8 cellular contexts compared by ENCODE assay signal in the genomic region with DNA sequence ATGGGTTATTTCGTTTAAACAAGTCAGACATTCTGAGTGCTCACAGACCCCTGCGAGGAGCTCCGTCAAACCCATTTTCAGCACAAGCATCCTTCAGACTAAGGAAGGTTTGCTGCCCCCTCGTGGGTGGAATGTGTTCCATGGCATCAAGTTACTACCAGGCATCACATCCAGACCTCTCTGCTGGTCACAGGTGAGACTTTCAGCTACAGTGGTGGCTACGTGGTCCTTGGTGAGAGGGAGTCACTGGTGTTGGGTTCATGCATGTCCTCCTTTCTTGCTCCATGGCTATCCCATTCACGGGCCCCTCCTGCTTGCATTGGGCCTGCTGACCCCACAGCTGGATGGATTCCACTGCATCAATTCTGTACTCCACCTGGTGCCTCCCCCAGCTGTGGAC. TPM values are rescaled to one million over a fixed set of nuclear protein-coding genes. Genes with fewer than 3 reads are reported as not detected.
A peak's percentile ranks its signal among the peaks of the same experiment; 100 is the strongest.
DNase-seq lines count a peak whose midpoint lies in the region; ATAC-seq and TF ChIP-seq lines count a peak whose summit lies in the region.

No MANE protein-coding gene starts in this region.

- H3K9me3 ChIP-seq in endodermal cell (ENCODE audit: control insufficient read depth, low read length) (no peaks in the 10 kb centered on the region), mucosa of descending colon (no peaks in the 10 kb centered on the region)

- peaks cover 22% of the 10 kb centered on the region for H3K27me3 ChIP-seq in endodermal cell (ENCODE audit: control insufficient read depth, insufficient read depth, low read length, poor library complexity, severe bottlenecking)

- no peak overlapping the region for H3K27ac Mint-ChIP-seq in activated CD4-positive, alpha-beta memory T cell treated with anti-CD3 and anti-CD28 coated beads, Interleukin-2, amount 10 ng/mL, durations not matched to agents 7 days and 5 days
- H3K27ac Mint-ChIP-seq in endodermal cell: no peak overlapping the region

- H3K4me3 ChIP-seq in endodermal cell (ENCODE audit: low read length) (no peak overlapping the region), mucosa of descending colon (no peak overlapping the region)

- peaks cover 36% of the 10 kb centered on the region for H3K27me3 Mint-ChIP-seq in activated CD4-positive, alpha-beta memory T cell treated with anti-CD3 and anti-CD28 coated beads, Interleukin-2, amount 10 ng/mL, durations not matched to agents 7 days and 5 days
- peaks cover 27% of the 10 kb centered on the region for H3K27me3 Mint-ChIP-seq in endodermal cell (ENCODE audit: insufficient read depth)

- no peak overlapping the region for H3K9ac ChIP-seq in endodermal cell (ENCODE audit: extremely low read depth, low read length, poor library complexity, severe bottlenecking)

- H3K36me3 Mint-ChIP-seq in activated CD4-positive, alpha-beta memory T cell treated with anti-CD3 and anti-CD28 coated beads, Interleukin-2, amount 10 ng/mL, durations not matched to agents 7 days and 5 days (ENCODE audit: low read depth): no peaks in the 10 kb centered on the region
- H3K36me3 Mint-ChIP-seq in endodermal cell (ENCODE audit: low read depth): no peaks in the 10 kb centered on the region

- H3K4me3 Mint-ChIP-seq in activated CD4-positive, alpha-beta memory T cell treated with anti-CD3 and anti-CD28 coated beads, Interleukin-2, amount 10 ng/mL, durations not matched to agents 7 days and 5 days: no peak overlapping the region
- H3K4me3 Mint-ChIP-seq in endodermal cell: no peak overlapping the region

- in situ Hi-C loops in GM13976 (cut with MboI; ENCODE audit: low sequenced_read_pairs, unreplicated experiment): no loop called here

- no peaks in the 10 kb centered on the region for H3K4me1 Mint-ChIP-seq in activated CD4-positive, alpha-beta memory T cell treated with anti-CD3 and anti-CD28 coated beads, Interleukin-2, amount 10 ng/mL, durations not matched to agents 7 days and 5 days
- no peaks in the 10 kb centered on the region for H3K4me1 Mint-ChIP-seq in endodermal cell

- CTCF ChIA-PET in activated CD4-positive, alpha-beta memory T cell treated with anti-CD3 and anti-CD28 coated beads, Interleukin-2, amount 10 ng/mL, durations not matched to agents 7 days and 5 days (lab: Charles Lee): interaction anchor here (0.8 to 5.3 kb wide), 29 partner anchors 9 to 164 kb away, joined by 3 to 45 read pairs (median 4); partner anchors contain the start of genes CNOT3, LENG1, LILRB5 and MBOAT7

- intact Hi-C loops in mucosa of descending colon (cut with DNase I, micrococcal nuclease): no loop called here

- POLR2A ChIA-PET in activated CD4-positive, alpha-beta memory T cell treated with anti-CD3 and anti-CD28 coated beads, Interleukin-2, amount 10 ng/mL, durations not matched to agents 7 days and 5 days (lab: Charles Lee): interaction anchor here (0.6 to 2.3 kb wide), 5 partner anchors 56 to 150 kb away, joined by 3 to 5 read pairs (median 3); partner anchors contain the start of gene LENG1

- H3K4me1 ChIP-seq in endodermal cell (ENCODE audit: control insufficient read depth, insufficient read depth, low read length): no peaks in the 10 kb centered on the region
- no peaks in the 10 kb centered on the region for H3K4me1 ChIP-seq in mucosa of descending colon (ENCODE audit: low read depth)

- TF ChIP-seq CTCF in GM13976 (IDR thresholded peaks at IDR 0.05; ENCODE audit: borderline replicate concordance, control extremely low read depth, extremely low read depth, insufficient read depth, missing control alignments): peak; percentile 46
- peak; percentile 94 for TF ChIP-seq CTCF in endodermal cell (conservative IDR thresholded peaks at IDR 0.05)
- TF ChIP-seq CTCF in mucosa of descending colon (IDR thresholded peaks at IDR 0.05): peak; percentile 61

- ATAC-seq in mucosa of descending colon: peak; percentile 77
- no peak for ATAC-seq in HG03095 (IDR thresholded peaks at IDR 0.05; ENCODE audit: unreplicated experiment)

- WGBS in endodermal cell (ENCODE audit: insufficient coverage in 1 of 2, insufficient read length in 1 of 2), 2 experiments: 10 to 18% methylated on average over 5 to 6 of the region's 6 CpGs

- no peak overlapping the region for H3K27ac ChIP-seq in endodermal cell (ENCODE audit: low read depth, low read length)

- H3K9me3 Mint-ChIP-seq in activated CD4-positive, alpha-beta memory T cell treated with anti-CD3 and anti-CD28 coated beads, Interleukin-2, amount 10 ng/mL, durations not matched to agents 7 days and 5 days: no peaks in the 10 kb centered on the region
- no peaks in the 10 kb centered on the region for H3K9me3 Mint-ChIP-seq in endodermal cell

- DNase-seq in A172 (ENCODE audit: low spot score) (peak; percentile 83), GM13976 (ENCODE audit: low spot score) (peak; percentile 69), NCI-H510A treated with DMSO at 0.1 percent for 48 hours (lab: John Stamatoyannopoulos, UW) (peak; percentile 31), endodermal cell (peak; percentile 97), mucosa of descending colon (peak in 2 of 3 donors; percentile 74 to 96)
- peak; percentile 77 for DNase-seq in activated CD4-positive, alpha-beta memory T cell treated with anti-CD3 and anti-CD28 coated beads, Interleukin-2, amount 10 ng/mL, durations not matched to agents 7 days and 5 days
- peak; percentile 90 for DNase-seq in stimulated activated CD8-positive, alpha-beta memory T cell treated with anti-CD3 and anti-CD28 coated beads, Interleukin-4, amount 100 ng/mL, for 48 hours

- H3K36me3 ChIP-seq in endodermal cell (ENCODE audit: control insufficient read depth, insufficient read depth, low read length): no peaks in the 10 kb centered on the region
- H3K36me3 ChIP-seq in mucosa of descending colon (ENCODE audit: low read depth): no peaks in the 10 kb centered on the region

RNA-seq across cellular contexts. Expression of gene LILRB5, which starts 9.1 kb away (rescaled TPM):
- total RNA-seq in A172 (2014; rRNA removed; shearing (Covaris generic)): not detected in 2 replicates
- not detected for total RNA-seq in activated CD4-positive, alpha-beta memory T cell treated with anti-CD3 and anti-CD28 coated beads, Interleukin-2, amount 10 ng/mL, durations not matched to agents 7 days and 5 days
- total RNA-seq in endodermal cell (not detected), mucosa of descending colon (10 to 100 TPM in 2 of 3 donors, 1 to 10 TPM in 1; 5.4 to 17.5 (median 12.2) TPM)
- polyA plus RNA-seq in endodermal cell (2013, experiment 1 of 2): not detected
- not detected for polyA plus RNA-seq in endodermal cell (2013, experiment 2 of 2)

RNA-seq across cellular contexts. Expression of gene LILRB2, which starts 14.8 kb away (rescaled TPM):
- not detected in 2 replicates for total RNA-seq in A172 (2014; rRNA removed; shearing (Covaris generic))
- total RNA-seq in activated CD4-positive, alpha-beta memory T cell treated with anti-CD3 and anti-CD28 coated beads, Interleukin-2, amount 10 ng/mL, durations not matched to agents 7 days and 5 days: not detected
- not detected for total RNA-seq in endodermal cell
- not detected for polyA plus RNA-seq in endodermal cell (2013, experiment 1 of 2)
- not detected for polyA plus RNA-seq in endodermal cell (2013, experiment 2 of 2)
- 1 to 10 TPM; 1.2 to 9.6 (median 4.7) TPM for total RNA-seq in mucosa of descending colon

RNA-seq across cellular contexts. Expression of gene LILRA6, which starts 23.5 kb away (rescaled TPM):
- not detected in 2 replicates for total RNA-seq in A172 (2014; rRNA removed; shearing (Covaris generic))
- under 1 TPM; 0.65 to 0.68 TPM for total RNA-seq in activated CD4-positive, alpha-beta memory T cell treated with anti-CD3 and anti-CD28 coated beads, Interleukin-2, amount 10 ng/mL, durations not matched to agents 7 days and 5 days
- total RNA-seq in endodermal cell: not detected
- not detected for polyA plus RNA-seq in endodermal cell (2013, experiment 1 of 2)
- not detected for polyA plus RNA-seq in endodermal cell (2013, experiment 2 of 2)
- 1 to 10 TPM in 2 of 3 donors, not detected in 1; 2.4 to 3.5 TPM for total RNA-seq in mucosa of descending colon

RNA-seq across cellular contexts. Expression of gene LILRB3, which starts 43.3 kb away (rescaled TPM):
- total RNA-seq in A172 (2014; rRNA removed; shearing (Covaris generic)): not detected in 2 replicates
- total RNA-seq in activated CD4-positive, alpha-beta memory T cell treated with anti-CD3 and anti-CD28 coated beads, Interleukin-2, amount 10 ng/mL, durations not matched to agents 7 days and 5 days: 1 to 10 TPM; 5.3 to 5.8 TPM
- total RNA-seq in endodermal cell (not detected), mucosa of descending colon (1 to 10 TPM in 2 of 3 donors, under 1 TPM in 1; 0.67 to 7.7 (median 4.3) TPM)
- polyA plus RNA-seq in endodermal cell (2013, experiment 1 of 2): not detected
- polyA plus RNA-seq in endodermal cell (2013, experiment 2 of 2): not detected

RNA-seq across cellular contexts. Expression of gene LILRA5, which starts 46.8 kb away (rescaled TPM):
- total RNA-seq in A172 (2014; rRNA removed; shearing (Covaris generic)): not detected in 2 replicates
- not detected for total RNA-seq in activated CD4-positive, alpha-beta memory T cell treated with anti-CD3 and anti-CD28 coated beads, Interleukin-2, amount 10 ng/mL, durations not matched to agents 7 days and 5 days
- total RNA-seq in endodermal cell: not detected
- polyA plus RNA-seq in endodermal cell (2013, experiment 1 of 2): not detected
- not detected for polyA plus RNA-seq in endodermal cell (2013, experiment 2 of 2)
- total RNA-seq in mucosa of descending colon: 1 to 10 TPM in 2 of 3 donors, under 1 TPM in 1; 0.72 to 4.7 (median 1.8) TPM

Comparison
In these comparisons a context has a peak if more than half of its experiments do, and no peak if none do; other contexts are left out.
1. DNase-seq: peak in every context shown above with its lines; median percentile 97 in endodermal cell; 90 in stimulated activated CD8-positive, alpha-beta memory T cell treated with anti-CD3 and anti-CD28 coated beads, Interleukin-4, amount 100 ng/mL, for 48 hours; 85 in mucosa of descending colon; 83 in A172; 77 in activated CD4-positive, alpha-beta memory T cell treated with anti-CD3 and anti-CD28 coated beads, Interleukin-2, amount 10 ng/mL, durations not matched to agents 7 days and 5 days; 69 in GM13976; 31 in NCI-H510A treated with DMSO at 0.1 percent for 48 hours.